1 cellular context compared by ENCODE assay signal in the genomic region with DNA sequence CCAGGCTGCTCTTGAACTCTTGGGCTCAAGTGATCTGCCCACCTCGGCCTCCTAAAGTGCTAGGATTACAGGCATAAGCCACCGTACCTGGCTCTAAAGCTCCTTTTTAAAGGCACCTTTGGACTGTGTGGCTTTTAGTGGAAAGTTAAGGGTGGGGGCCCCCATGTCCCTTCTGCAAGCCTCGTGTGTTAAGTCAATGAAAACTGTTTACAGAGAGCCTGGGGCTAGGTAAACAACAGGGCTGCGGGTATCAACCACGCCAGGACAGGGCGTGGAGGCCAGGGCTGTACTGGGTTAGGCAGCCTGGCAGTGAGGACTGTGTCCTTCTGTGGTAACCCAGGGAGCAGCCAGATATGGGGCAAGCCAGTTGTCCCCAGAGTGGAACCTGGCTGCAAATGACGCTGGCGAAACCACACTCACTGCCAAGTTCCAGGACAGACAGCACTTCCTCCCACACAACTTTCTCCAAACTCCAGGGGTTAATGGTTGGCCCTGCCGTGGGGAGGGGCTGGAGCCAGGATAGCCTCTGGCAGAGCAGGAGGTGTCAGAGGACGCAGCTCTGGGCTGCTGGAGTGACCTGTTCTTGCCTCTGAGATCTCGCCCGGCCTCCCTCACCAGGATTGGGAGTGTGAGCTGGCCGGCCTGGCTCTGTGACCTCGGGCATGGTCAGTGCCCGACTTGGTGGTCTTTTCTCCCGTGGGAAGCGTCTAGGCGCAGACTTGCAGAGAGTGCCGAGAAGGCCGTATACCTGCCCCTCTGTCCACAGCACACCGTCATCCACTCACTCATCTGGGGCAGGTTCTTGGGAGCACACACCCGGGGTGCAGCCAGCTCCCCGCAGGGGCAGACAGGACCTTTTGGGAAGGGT.
A peak's percentile ranks its signal among the peaks of the same experiment; 100 is the strongest.
TF ChIP-seq lines count a peak whose summit lies in the region.

No MANE protein-coding gene starts in this region.

TF ChIP-seq in HepG2, 621 proteins besides CTCF, POLR2A, EP300 and RAD21 (continued from another document and continues in another):
- TF ChIP-seq ZBTB25 (CRISPR knock-in tag; IDR thresholded peaks at IDR 0.05) (peak; percentile 98), SAFB2 (CRISPR knock-in tag; IDR thresholded peaks at IDR 0.05; ENCODE audit: borderline replicate concordance, low read depth) (peak; percentile 28; the same call in 1 of the 2 replicates), SRSF1 (optimal IDR thresholded peaks at IDR 0.05; ENCODE audit: low read depth, low read length) (no peak), PHB2 (IDR thresholded peaks at IDR 0.05; ENCODE audit: partially characterized antibody) (no peak), ZNF839 (CRISPR knock-in tag; IDR thresholded peaks at IDR 0.05; ENCODE audit: borderline replicate concordance) (no peak; the same call in 1 of the 2 replicates), ZNF629 (CRISPR knock-in tag; conservative IDR thresholded peaks at IDR 0.05) (peak; percentile 63), ZNF235 (CRISPR knock-in tag; IDR thresholded peaks at IDR 0.05; ENCODE audit: borderline replicate concordance) (no peak), ZNF24 (IDR thresholded peaks at IDR 0.05) (peak; percentile 76; the same call in 1 of the 2 replicates), UBTF (CRISPR knock-in tag; IDR thresholded peaks at IDR 0.05) (peak; percentile 96), ZNF615 (CRISPR knock-in tag; IDR thresholded peaks at IDR 0.05; ENCODE audit: borderline replicate concordance) (no peak), ZNF790 (CRISPR knock-in tag; IDR thresholded peaks at IDR 0.05; ENCODE audit: borderline replicate concordance) (peak; percentile 46; the same call in 1 of the 2 replicates), ZNF891 (CRISPR knock-in tag; IDR thresholded peaks at IDR 0.05) (peak; percentile 52; the same call in 1 of the 2 replicates), CENPT (CRISPR knock-in tag; IDR thresholded peaks at IDR 0.05; ENCODE audit: low read depth) (0 out of 2 replicates have a peak, but pooled peaks have one; percentile 59), RORA (CRISPR knock-in tag; IDR thresholded peaks at IDR 0.05) (no peak), ZNF143 (CRISPR knock-in tag; IDR thresholded peaks at IDR 0.05) (peak; percentile 47; the same call in 1 of the 2 replicates), GATA4 (IDR thresholded peaks at IDR 0.05; ENCODE audit: borderline replicate concordance, low read depth) (peak; percentile 32; the same call in 1 of the 2 replicates), ZNF18 (CRISPR knock-in tag; IDR thresholded peaks at IDR 0.05; ENCODE audit: insufficient replicate concordance) (peak; percentile 53), BRF2 (CRISPR knock-in tag; IDR thresholded peaks at IDR 0.05) (no peak), NCOA1 (CRISPR knock-in tag; IDR thresholded peaks at IDR 0.05) (peak; percentile 67; the same call in 1 of the 2 replicates), MTA1 (CRISPR knock-in tag; IDR thresholded peaks at IDR 0.05; ENCODE audit: borderline replicate concordance) (peak; percentile 98), KAT7 (CRISPR knock-in tag; IDR thresholded peaks at IDR 0.05; ENCODE audit: borderline replicate concordance) (peak; percentile 95; the same call in 1 of the 2 replicates), ZNF75D (CRISPR knock-in tag; IDR thresholded peaks at IDR 0.05; ENCODE audit: borderline replicate concordance) (no peak), SYNCRIP (IDR thresholded peaks at IDR 0.05; ENCODE audit: insufficient read depth, low read depth, low read length) (no peak), ZNF224 (CRISPR knock-in tag; IDR thresholded peaks at IDR 0.05) (peak; percentile 91; the same call in 1 of the 2 replicates), RARA (CRISPR knock-in tag; IDR thresholded peaks at IDR 0.05) (peak; percentile 92), MTA3 (CRISPR knock-in tag; IDR thresholded peaks at IDR 0.05) (no peak), XRCC5 (optimal IDR thresholded peaks at IDR 0.05; ENCODE audit: low read length) (peak; percentile 95), PRMT3 (CRISPR knock-in tag; IDR thresholded peaks at IDR 0.05; ENCODE audit: borderline replicate concordance, low read depth) (peak; percentile 80; the same call in 1 of the 2 replicates), ZNF205 (CRISPR knock-in tag; IDR thresholded peaks at IDR 0.05) (peak; percentile 96), ZNF720 (CRISPR knock-in tag; IDR thresholded peaks at IDR 0.05) (no peak; the same call in 1 of the 2 replicates), DPF2 (CRISPR knock-in tag; IDR thresholded peaks at IDR 0.05; ENCODE audit: borderline replicate concordance, low read depth) (peak; percentile 97), MEIS2 (CRISPR knock-in tag; IDR thresholded peaks at IDR 0.05) (peak; percentile 95), ZNF501 (CRISPR knock-in tag; IDR thresholded peaks at IDR 0.05) (peak; percentile 97), ZFYVE20 (CRISPR knock-in tag; IDR thresholded peaks at IDR 0.05; ENCODE audit: borderline replicate concordance, low read depth) (0 out of 2 replicates have a peak, but pooled peaks have one; percentile 35), ZMAT3 (CRISPR knock-in tag; conservative IDR thresholded peaks at IDR 0.05) (peak; percentile 80; the same call in 1 of the 2 replicates), ZNF101 (CRISPR knock-in tag; IDR thresholded peaks at IDR 0.05; ENCODE audit: borderline replicate concordance, low read depth) (0 out of 2 replicates have a peak, but pooled peaks have one; percentile 12), ZSCAN21 (CRISPR knock-in tag; IDR thresholded peaks at IDR 0.05; ENCODE audit: borderline replicate concordance) (peak; percentile 97; the same call in 1 of the 2 replicates), PRDM10 (CRISPR knock-in tag; IDR thresholded peaks at IDR 0.05; ENCODE audit: low read depth) (peak; percentile 89), FOXC1 (CRISPR knock-in tag; IDR thresholded peaks at IDR 0.05; ENCODE audit: borderline replicate concordance) (peak; percentile 93), FIP1L1 (IDR thresholded peaks at IDR 0.05; ENCODE audit: borderline replicate concordance, insufficient read depth, low read depth, low read length) (no peak), MIER3 (CRISPR knock-in tag; IDR thresholded peaks at IDR 0.05; ENCODE audit: borderline replicate concordance) (peak; percentile 99), MAF1 (CRISPR knock-in tag; IDR thresholded peaks at IDR 0.05; ENCODE audit: borderline replicate concordance) (peak; percentile 85; the same call in 1 of the 2 replicates), ATRX (CRISPR knock-in tag; IDR thresholded peaks at IDR 0.05; ENCODE audit: borderline replicate concordance) (no peak), ARNT2 (CRISPR knock-in tag; IDR thresholded peaks at IDR 0.05; ENCODE audit: low read depth) (peak; percentile 92)
- TF ChIP-seq, protein P1, sequence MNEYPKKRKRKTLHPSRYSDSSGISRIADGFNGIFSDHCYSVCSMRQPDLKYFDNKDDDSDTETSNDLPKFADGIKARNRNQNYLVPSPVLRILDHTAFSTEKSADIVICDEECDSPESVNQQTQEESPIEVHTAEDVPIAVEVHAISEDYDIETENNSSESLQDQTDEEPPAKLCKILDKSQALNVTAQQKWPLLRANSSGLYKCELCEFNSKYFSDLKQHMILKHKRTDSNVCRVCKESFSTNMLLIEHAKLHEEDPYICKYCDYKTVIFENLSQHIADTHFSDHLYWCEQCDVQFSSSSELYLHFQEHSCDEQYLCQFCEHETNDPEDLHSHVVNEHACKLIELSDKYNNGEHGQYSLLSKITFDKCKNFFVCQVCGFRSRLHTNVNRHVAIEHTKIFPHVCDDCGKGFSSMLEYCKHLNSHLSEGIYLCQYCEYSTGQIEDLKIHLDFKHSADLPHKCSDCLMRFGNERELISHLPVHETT (CRISPR knock-in tag; conservative IDR thresholded peaks at IDR 0.05) = peak; percentile 76; the same call in 1 of the 2 replicates
- TF ChIP-seq, protein P2, sequence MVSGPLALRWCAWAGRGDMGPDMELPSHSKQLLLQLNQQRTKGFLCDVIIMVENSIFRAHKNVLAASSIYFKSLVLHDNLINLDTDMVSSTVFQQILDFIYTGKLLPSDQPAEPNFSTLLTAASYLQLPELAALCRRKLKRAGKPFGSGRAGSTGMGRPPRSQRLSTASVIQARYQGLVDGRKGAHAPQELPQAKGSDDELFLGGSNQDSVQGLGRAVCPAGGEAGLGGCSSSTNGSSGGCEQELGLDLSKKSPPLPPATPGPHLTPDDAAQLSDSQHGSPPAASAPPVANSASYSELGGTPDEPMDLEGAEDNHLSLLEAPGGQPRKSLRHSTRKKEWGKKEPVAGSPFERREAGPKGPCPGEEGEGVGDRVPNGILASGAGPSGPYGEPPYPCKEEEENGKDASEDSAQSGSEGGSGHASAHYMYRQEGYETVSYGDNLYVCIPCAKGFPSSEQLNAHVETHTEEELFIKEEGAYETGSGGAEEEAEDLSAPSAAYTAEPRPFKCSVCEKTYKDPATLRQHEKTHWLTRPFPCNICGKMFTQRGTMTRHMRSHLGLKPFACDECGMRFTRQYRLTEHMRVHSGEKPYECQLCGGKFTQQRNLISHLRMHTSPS (CRISPR knock-in tag; IDR thresholded peaks at IDR 0.05; ENCODE audit: low read depth) = peak; percentile 98
- TF ChIP-seq, protein P3, sequence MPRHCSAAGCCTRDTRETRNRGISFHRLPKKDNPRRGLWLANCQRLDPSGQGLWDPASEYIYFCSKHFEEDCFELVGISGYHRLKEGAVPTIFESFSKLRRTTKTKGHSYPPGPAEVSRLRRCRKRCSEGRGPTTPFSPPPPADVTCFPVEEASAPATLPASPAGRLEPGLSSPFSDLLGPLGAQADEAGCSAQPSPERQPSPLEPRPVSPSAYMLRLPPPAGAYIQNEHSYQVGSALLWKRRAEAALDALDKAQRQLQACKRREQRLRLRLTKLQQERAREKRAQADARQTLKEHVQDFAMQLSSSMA (CRISPR knock-in tag; IDR thresholded peaks at IDR 0.05) = no peak
